12 cellular contexts compared by ENCODE assay signal in genomic region chr1:25279693-25280111, GRCh38. TPM values are rescaled to one million over a fixed set of nuclear protein-coding genes. Genes with fewer than 3 reads are reported as not detected.
"Had no signal": no experiment of that assay in that cellular context is flagged by ENCODE, and none has a peak within 500 bp of the region (broad histone marks: within the 10 kb centered on the region; RNA-seq: fewer than 3 reads in every experiment).

No MANE protein-coding gene starts in this region.

RNA-seq across cellular contexts. Expression of gene RHD, which starts 7.4 kb away (rescaled TPM):
- total RNA-seq: natural killer cell treated with Interleukin-12 subunit alpha and Interleukin-12 subunit beta and Interleukin-15 and Interleukin-18, amount 100 ng/mL, for 72 hours; omental fat pad; osteocyte; pancreas; posterior vena cava; prostate gland; pulmonary artery endothelial cell; smooth muscle cell; suprapubic skin; transverse colon; upper lobe of right lung had no signal
- polyA plus RNA-seq: pancreas, smooth muscle cell, urinary bladder had no signal
